ENCODE assay signal across 8 cellular contexts in genomic region chr4:110510955-110511544, GRCh38. TPM values are rescaled to one million over a fixed set of nuclear protein-coding genes. Genes with fewer than 3 reads are reported as not detected.
DNase-seq lines count a peak whose midpoint lies in the region; ATAC-seq and TF ChIP-seq lines count a peak whose summit lies in the region.

No MANE protein-coding gene starts in this region.

- H3K36me3 ChIP-seq in Karpas-422 (ENCODE audit: insufficient read depth, low read length) (no peaks in the 10 kb centered on the region), MG63 (no peaks in the 10 kb centered on the region)

- DNase-seq in CD14-positive monocyte (ENCODE audit: low spot score) (no peak), Karpas-422 (peak; percentile 88), RPMI8226 (peak; percentile 58), epithelial cell of esophagus (ENCODE audit: low read depth) (peak; percentile 72), naive B cell (peak; percentile 32), MG63 (no peak)
- DNase-seq in activated naive CD8-positive, alpha-beta T cell treated with anti-CD3 and anti-CD28 coated beads for 36 hours, result no peak

- H3K79me2 ChIP-seq in Karpas-422 (ENCODE audit: low read length), result no peaks in the 10 kb centered on the region

- H3K36me3 Mint-ChIP-seq in CD14-positive monocyte (no peaks in the 10 kb centered on the region), naive B cell (no peaks in the 10 kb centered on the region)
- no peaks in the 10 kb centered on the region for H3K36me3 Mint-ChIP-seq in activated naive CD8-positive, alpha-beta T cell treated with anti-CD3 and anti-CD28 coated beads for 36 hours

- no peak overlapping the region for H3K4me3 ChIP-seq in Karpas-422 (ENCODE audit: low read length)
- no peak overlapping the region for H3K4me3 ChIP-seq in epithelial cell of esophagus (ENCODE audit: low read length)
- no peak overlapping the region for H3K4me3 ChIP-seq in MG63

- no peak overlapping the region for H3K4me3 Mint-ChIP-seq in CD14-positive monocyte
- H3K4me3 Mint-ChIP-seq in naive B cell, result no peak overlapping the region
- H3K4me3 Mint-ChIP-seq in activated naive CD8-positive, alpha-beta T cell treated with anti-CD3 and anti-CD28 coated beads for 36 hours, result no peak overlapping the region

- H3K27ac Mint-ChIP-seq in CD14-positive monocyte, result no peak overlapping the region
- no peak overlapping the region for H3K27ac Mint-ChIP-seq in naive B cell
- no peak overlapping the region for H3K27ac Mint-ChIP-seq in activated naive CD8-positive, alpha-beta T cell treated with anti-CD3 and anti-CD28 coated beads for 36 hours

- peaks cover 0 to 2% (median under 1%) of the 10 kb centered on the region in 3 donors for H3K27me3 Mint-ChIP-seq in CD14-positive monocyte (ENCODE audit: low read depth in 3 of 3)
- peaks cover 0 to under 1% (median 0%) of the 10 kb centered on the region in 3 donors for H3K27me3 Mint-ChIP-seq in naive B cell
- no peaks in the 10 kb centered on the region for H3K27me3 Mint-ChIP-seq in activated naive CD8-positive, alpha-beta T cell treated with anti-CD3 and anti-CD28 coated beads for 36 hours

- H3K4me1 Mint-ChIP-seq in CD14-positive monocyte (peaks cover 8% of the 10 kb centered on the region), naive B cell (peaks cover 4 to 10% (median 8%) of the 10 kb centered on the region in 3 donors)
- H3K4me1 Mint-ChIP-seq in activated naive CD8-positive, alpha-beta T cell treated with anti-CD3 and anti-CD28 coated beads for 36 hours, result peaks cover 7% of the 10 kb centered on the region

- H3K9me3 Mint-ChIP-seq in CD14-positive monocyte (no peaks in the 10 kb centered on the region), naive B cell (no peaks in the 10 kb centered on the region)
- no peaks in the 10 kb centered on the region for H3K9me3 Mint-ChIP-seq in activated naive CD8-positive, alpha-beta T cell treated with anti-CD3 and anti-CD28 coated beads for 36 hours

- H3K9ac ChIP-seq in Karpas-422 (ENCODE audit: low read length), result no peak overlapping the region

- no peaks in the 10 kb centered on the region for H3K9me2 ChIP-seq in Karpas-422 (replicated peaks; ENCODE audit: insufficient read depth, low read length)

- no peaks in the 10 kb centered on the region for H3K9me3 ChIP-seq in Karpas-422 (ENCODE audit: low read length)
- H3K9me3 ChIP-seq in MG63, result no peaks in the 10 kb centered on the region

- H3K4me2 ChIP-seq in Karpas-422 (ENCODE audit: low read depth, low read length, poor library complexity, severe bottlenecking), result no peak overlapping the region

- TF ChIP-seq CTCF in CD14-positive monocyte (IDR thresholded peaks at IDR 0.05) (peak; percentile 79), epithelial cell of esophagus (IDR thresholded peaks at IDR 0.05; ENCODE audit: insufficient read depth, low read depth, low read length, missing control alignments) (peak; percentile 57)

- H3K27me3 ChIP-seq in Karpas-422 (ENCODE audit: low read length) (no peaks in the 10 kb centered on the region), MG63 (no peaks in the 10 kb centered on the region)

- no peak overlapping the region for H2AFZ ChIP-seq in Karpas-422 (ENCODE audit: low read length)

- ATAC-seq in GM19351 (IDR thresholded peaks at IDR 0.05; ENCODE audit: unreplicated experiment), result peak; percentile 64
- ATAC-seq in naive B cell (ENCODE audit: low read depth in 2 of 2), result peak in 1 of 2 donors; percentile 58

- intact Hi-C loops in CD14-positive monocyte (cut with micrococcal nuclease), result loop anchor here in 1 of 2 donors (5.0 kb wide), 1 partner anchor 199 kb away; no protein-coding TSS in a partner anchor

- peaks cover 6% of the 10 kb centered on the region for H3K4me1 ChIP-seq in Karpas-422 (ENCODE audit: low read length)

- H4K20me1 ChIP-seq in Karpas-422 (ENCODE audit: insufficient read depth, low read depth, low read length), result no peaks in the 10 kb centered on the region

- no peak overlapping the region for H3K27ac ChIP-seq in Karpas-422 (ENCODE audit: low read length)

RNA-seq across cellular contexts. Expression of gene ENPEP, which starts 35.1 kb away (rescaled TPM):
- polyA plus RNA-seq in CD14-positive monocyte (not detected), naive B cell (ENCODE audit: low read depth in 6 of 6) (under 1 TPM in 1 of 6 donors, not detected in 5; 0.16 TPM)
- not detected in 2 replicates for total RNA-seq in Karpas-422 (2014; rRNA removed; shearing (Covaris generic); ENCODE audit: low replicate concordance)
- not detected for total RNA-seq in activated naive CD8-positive, alpha-beta T cell treated with anti-CD3 and anti-CD28 coated beads for 36 hours
- total RNA-seq in MG63 (2014; rRNA removed; shearing (Covaris generic); ENCODE audit: low replicate concordance), result not detected in 2 replicates

Comparison
In these comparisons a context has a peak if more than half of its experiments do, and no peak if none do; other contexts are left out.
1. DNase-seq: peak in Karpas-422 (single experiment), RPMI8226 (single experiment), epithelial cell of esophagus (single experiment) and naive B cell (single experiment); none in CD14-positive monocyte (single experiment), activated naive CD8-positive, alpha-beta T cell treated with anti-CD3 and anti-CD28 coated beads for 36 hours (single experiment) and MG63 (single experiment).